ENCODE assay signal across 13 cellular contexts in genomic region chr1:7469255-7469938, GRCh38.
DNase-seq lines count a peak whose midpoint lies in the region; TF ChIP-seq lines count a peak whose summit lies in the region.
"Had no signal": no experiment of that assay in that cellular context is flagged by ENCODE, and none has a peak within 500 bp of the region (broad histone marks: within the 10 kb centered on the region; RNA-seq: fewer than 3 reads in every experiment).

No MANE protein-coding gene starts in this region.

- H3K27me3 ChIP-seq in mammary epithelial cell (ENCODE audit: insufficient read depth, low read length), result no peaks in the 10 kb centered on the region
- H3K27me3 ChIP-seq in osteoblast (ENCODE audit: insufficient read depth, low read length), result no peaks in the 10 kb centered on the region
- no peaks in the 10 kb centered on the region for H3K27me3 ChIP-seq in testis

- BruUV-seq in mammary epithelial cell (replicated peaks; lab: Mats Ljungman, UMichigan), result no TSS peak
- BruUV-seq in OCI-LY7 (replicated peaks; lab: Mats Ljungman, UMichigan), result no TSS peak

- in situ Hi-C loops in mammary epithelial cell (cut with MboI; ENCODE audit: low sequenced_read_pairs in 2 of 2), result no loop called here

- POLR2A ChIA-PET in OCI-LY7 (lab: Charles Lee), result no interaction called here

- no peaks in the 10 kb centered on the region for H3K79me2 ChIP-seq in mammary epithelial cell (ENCODE audit: insufficient read depth, low read length)
- H3K79me2 ChIP-seq in osteoblast (ENCODE audit: insufficient read depth, low read length), result no peaks in the 10 kb centered on the region
- no peaks in the 10 kb centered on the region for H3K79me2 ChIP-seq in OCI-LY7 (ENCODE audit: insufficient read depth, low read depth, low read length)

- H3K9me3 ChIP-seq in mammary epithelial cell (replicated peaks; ENCODE audit: insufficient read depth, low read length), result no peaks in the 10 kb centered on the region
- H3K9me3 ChIP-seq in osteoblast (ENCODE audit: low read depth, low read length), result no peaks in the 10 kb centered on the region
- H3K9me3 ChIP-seq in OCI-LY7 (ENCODE audit: low read length), result no peaks in the 10 kb centered on the region
- H3K9me3 ChIP-seq in testis, result no peaks in the 10 kb centered on the region

- H3K4me1 ChIP-seq in mammary epithelial cell (ENCODE audit: insufficient read depth, low read length) (peaks cover 38% of the 10 kb centered on the region), osteoblast (ENCODE audit: insufficient read depth, low read length) (peaks cover 41% of the 10 kb centered on the region), OCI-LY7 (ENCODE audit: insufficient read depth, low read length, poor library complexity, severe bottlenecking) (no peaks in the 10 kb centered on the region), testis (peaks cover 14% of the 10 kb centered on the region)

- no peak for TF ChIP-seq POLR2A in testis (IDR thresholded peaks at IDR 0.05)

- peak; percentile 88 for DNase-seq in AG10803 (ENCODE audit: low read depth)
- peak; percentile 86 for DNase-seq in HS-27A (ENCODE audit: low read depth)
- DNase-seq in mammary epithelial cell, result peak; percentile 26
- peak; percentile 97 for DNase-seq in osteoblast (ENCODE audit: insufficient read length, low spot score, missing footprints)
- no peak for DNase-seq in OCI-LY7 (ENCODE audit: low spot score)
- DNase-seq in head of caudate nucleus, result no peak
- DNase-seq in activated naive CD4-positive, alpha-beta T cell (lab: John Stamatoyannopoulos, UW), result no peak
- no peak for DNase-seq in testis
- DNase-seq: activated CD4-positive, alpha-beta memory T cell treated with anti-CD3 and anti-CD28 coated beads for 36 hours; activated naive CD8-positive, alpha-beta T cell treated with anti-CD3 and anti-CD28 coated beads, Interleukin-2, amount 10 ng/mL, durations not matched to agents 7 days and 5 days; CD8-positive, alpha-beta T cell; natural killer cell; T-helper 1 cell had no signal

- 10% methylated on average over 7 of the region's 13 CpGs for WGBS in mammary epithelial cell (ENCODE audit: low coverage, missing lambda C conversion rate)
- WGBS in testis, 2 donors, result 64 to 65% methylated on average over 11 to 13 of the region's 13 CpGs

- intact Hi-C loops in mammary epithelial cell (cut with micrococcal nuclease), result no loop called here
- intact Hi-C loops in OCI-LY7 (cut with micrococcal nuclease; ENCODE audit: unreplicated experiment), result no loop called here
- intact Hi-C loops in head of caudate nucleus (cut with DNase I), result no loop called here
- intact Hi-C loops in testis (cut with DNase I; ENCODE audit: low total_unique reads), result no loop called here

- H3K27ac ChIP-seq in mammary epithelial cell (ENCODE audit: insufficient read depth, low read depth, low read length), result no peak overlapping the region
- peak overlapping the region; percentile 99 for H3K27ac ChIP-seq in osteoblast (ENCODE audit: low read depth, low read length)
- no peak overlapping the region for H3K27ac ChIP-seq in OCI-LY7 (ENCODE audit: low read depth, low read length, poor library complexity, severe bottlenecking)
- H3K27ac ChIP-seq in testis, result no peak overlapping the region

- H3K4me3 ChIP-seq in AG10803 (ENCODE audit: low read length), result no peak overlapping the region
- H3K4me3 ChIP-seq in mammary epithelial cell (replicated peaks in 1 of 3; ENCODE audit: insufficient read depth in 1 of 3, low read depth in 2 of 3, low read length in 3 of 3), result no peak overlapping the region
- peak overlapping the region; percentile 15 for H3K4me3 ChIP-seq in osteoblast (ENCODE audit: insufficient read depth, low read length)
- H3K4me3 ChIP-seq in OCI-LY7 (ENCODE audit: low read depth, low read length, poor library complexity, severe bottlenecking), result no peak overlapping the region
- H3K4me3 ChIP-seq in testis, result no peak overlapping the region

- H3K36me3 ChIP-seq in mammary epithelial cell (ENCODE audit: insufficient read depth, low read length) (no peaks in the 10 kb centered on the region), osteoblast (ENCODE audit: insufficient read depth, low read length) (no peaks in the 10 kb centered on the region), OCI-LY7 (ENCODE audit: insufficient read depth, low read length) (no peaks in the 10 kb centered on the region), testis (ENCODE audit: low read depth, missing control alignments) (no peaks in the 10 kb centered on the region)

- H3K9ac ChIP-seq in mammary epithelial cell (ENCODE audit: insufficient read depth, low read length), result peak overlapping the region; percentile 23

- H3K4me2 ChIP-seq in mammary epithelial cell (ENCODE audit: insufficient read depth, low read depth, low read length) (peak overlapping the region; percentile 23), osteoblast (ENCODE audit: insufficient read depth, low read length) (peak overlapping the region; percentile 63), OCI-LY7 (ENCODE audit: low read length) (no peak overlapping the region)

- CTCF ChIA-PET in mammary epithelial cell (lab: Charles Lee; ENCODE audit: low non-redundant PET) (no interaction called here), OCI-LY7 (lab: Charles Lee; ENCODE audit: unreplicated experiment) (no interaction called here)

- dilution Hi-C loops in mammary epithelial cell (cut with HindIII; ENCODE audit: low sequenced_read_pairs), result no loop called here

- H4K20me1 ChIP-seq in mammary epithelial cell (ENCODE audit: insufficient read depth, low read length), result no peaks in the 10 kb centered on the region
- no peaks in the 10 kb centered on the region for H4K20me1 ChIP-seq in osteoblast (ENCODE audit: insufficient read depth, low read length)
- no peaks in the 10 kb centered on the region for H4K20me1 ChIP-seq in OCI-LY7 (ENCODE audit: insufficient read depth, low read length)

- TF ChIP-seq CTCF in AG10803 (conservative IDR thresholded peaks at IDR 0.05; ENCODE audit: low read length) (no peak), mammary epithelial cell (conservative IDR thresholded peaks at IDR 0.05 in 1 of 2, IDR thresholded peaks at IDR 0.05 in 1 of 2; ENCODE audit: extremely low read depth in 1 of 2, insufficient read depth in 1 of 2, low read depth in 1 of 2, low read length in 2 of 2) (no peak), osteoblast (IDR thresholded peaks at IDR 0.05; ENCODE audit: extremely low read depth, low read depth, low read length) (no peak), OCI-LY7 (conservative IDR thresholded peaks at IDR 0.05; ENCODE audit: low read length) (no peak), testis (IDR thresholded peaks at IDR 0.05) (no peak)

- H2AFZ ChIP-seq in mammary epithelial cell (ENCODE audit: low read depth, low read length) (peak overlapping the region; percentile 60), osteoblast (ENCODE audit: low read length) (peak overlapping the region; percentile 69), OCI-LY7 (ENCODE audit: low read length) (no peak overlapping the region)

- H3K9me2 ChIP-seq in OCI-LY7 (ENCODE audit: insufficient read depth, low read length), result no peaks in the 10 kb centered on the region

Comparison
In these comparisons a context has a peak if more than half of its experiments do, and no peak if none do; other contexts are left out.
1. DNase-seq: peak in AG10803 (single experiment), HS-27A (single experiment), mammary epithelial cell (single experiment) and osteoblast (single experiment); none in OCI-LY7 (single experiment), head of caudate nucleus (0 of 42), activated naive CD4-positive, alpha-beta T cell (0 of 4) and testis (single experiment).